ENCODE assay signal across 1 cellular context in genomic region chr10:62742447-62743105, GRCh38.
TF ChIP-seq lines count a peak whose summit lies in the region.

No MANE protein-coding gene starts in this region.

TF ChIP-seq in GM12878, 131 proteins besides CTCF, POLR2A, EP300 and RAD21:
- TF ChIP-seq ZNF217 (IDR thresholded peaks at IDR 0.05) (peak; percentile 14; the same call in 1 of the 2 replicates), GATAD2B (conservative IDR thresholded peaks at IDR 0.05; ENCODE audit: low read depth) (0 out of 2 replicates have a peak, but pooled peaks have one; percentile 50), DPF2 (IDR thresholded peaks at IDR 0.05) (0 out of 2 replicates have a peak, but pooled peaks have one; percentile 53), JUNB (IDR thresholded peaks at IDR 0.05) (0 out of 2 replicates have a peak, but pooled peaks have one; percentile 17), NRF1 (conservative IDR thresholded peaks at IDR 0.05; ENCODE audit: low read depth, low read length) (no peak), ATF7 (IDR thresholded peaks at IDR 0.05; ENCODE audit: low read depth) (peak; percentile 87), RB1 (IDR thresholded peaks at IDR 0.05; ENCODE audit: borderline replicate concordance) (no peak), PML (IDR thresholded peaks at IDR 0.05; ENCODE audit: low read length) (no peak), MEF2B (IDR thresholded peaks at IDR 0.05; ENCODE audit: partially characterized antibody, poor library complexity, severe bottlenecking) (peak; percentile 85), IKZF1 (conservative IDR thresholded peaks at IDR 0.05) (peak; percentile 95), EED (IDR thresholded peaks at IDR 0.05; ENCODE audit: low read depth) (peak; percentile 88), IKZF2 (IDR thresholded peaks at IDR 0.05) (peak; percentile 95 to 96), BMI1 (IDR thresholded peaks at IDR 0.05; ENCODE audit: borderline replicate concordance) (peak; percentile 16; the same call in 1 of the 2 replicates), NR2C1 (IDR thresholded peaks at IDR 0.05) (no peak), NFIC (IDR thresholded peaks at IDR 0.05; ENCODE audit: low read depth, low read length) (peak; percentile 68), RELB (IDR thresholded peaks at IDR 0.05; ENCODE audit: low read depth) (peak; percentile 90), NBN (IDR thresholded peaks at IDR 0.05) (0 out of 2 replicates have a peak, but pooled peaks have one; percentile 28)
